22 cellular contexts compared by ENCODE assay signal in the genomic region with DNA sequence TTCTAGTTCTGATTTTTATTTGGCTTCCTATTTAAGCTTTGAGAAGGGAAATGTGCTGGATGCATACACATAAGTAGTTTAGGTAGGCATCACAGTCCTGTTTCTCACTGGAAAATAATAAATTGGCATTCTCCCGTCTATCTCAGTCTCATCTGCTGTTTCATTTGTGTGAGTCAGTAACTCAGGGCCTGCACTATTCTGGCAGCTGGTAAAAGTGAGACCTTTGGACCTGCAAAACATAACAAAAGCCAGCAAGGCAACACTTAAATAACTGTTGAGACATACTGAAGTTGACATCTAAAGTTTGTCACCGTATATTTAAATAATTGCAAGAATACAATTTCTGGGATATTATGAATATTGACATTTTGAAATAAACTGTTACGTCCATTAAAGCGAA. TPM values are rescaled to one million over a fixed set of nuclear protein-coding genes. Genes with fewer than 3 reads are reported as not detected.
DNase-seq lines count a peak whose midpoint lies in the region; ATAC-seq, FAIRE-seq and TF ChIP-seq lines count a peak whose summit lies in the region.
"Had no signal": no experiment of that assay in that cellular context is flagged by ENCODE, and none has a peak within 500 bp of the region (broad histone marks: within the 10 kb centered on the region; RNA-seq: fewer than 3 reads in every experiment).

No MANE protein-coding gene starts in this region.

- FAIRE-seq in kidney (lab: Jason Lieb, UNC): peak; percentile 65
- no peak for FAIRE-seq in small intestine (lab: Jason Lieb, UNC)
- FAIRE-seq: D721Med, G401.6, GM12891, GM18507, HTR-8/SVneo had no signal

- H3K4me1 ChIP-seq in kidney (ENCODE audit: control insufficient read depth in 1 of 2, insufficient read depth in 1 of 2, low read depth in 1 of 2, low read length in 2 of 2) (no peaks in the 10 kb centered on the region), liver (ENCODE audit: control insufficient read depth in 4 of 4, insufficient read depth in 4 of 4, low read length in 3 of 4) (peaks cover 0 to 6% (median 0%) of the 10 kb centered on the region in 4 donors), small intestine (ENCODE audit: control insufficient read depth in 2 of 2, insufficient read depth in 1 of 2, low read depth in 1 of 2, low read length in 1 of 2) (no peaks in the 10 kb centered on the region)
- H3K4me1 ChIP-seq: A549, Caco-2 had no signal

- H3K36me3 ChIP-seq in kidney (ENCODE audit: control insufficient read depth in 1 of 2, insufficient read depth in 2 of 2, low read length in 2 of 2) (no peaks in the 10 kb centered on the region), liver (ENCODE audit: control insufficient read depth in 4 of 4, insufficient read depth in 3 of 4, low read depth in 1 of 4, low read length in 3 of 4) (no peaks in the 10 kb centered on the region), small intestine (ENCODE audit: control insufficient read depth in 2 of 2, insufficient read depth in 2 of 2, low read length in 2 of 2) (no peaks in the 10 kb centered on the region)

- intact Hi-C loops in kidney (cut with DNase I): no loop called here

- H3K4me3 ChIP-seq in kidney (ENCODE audit: low read length in 2 of 2): no peak overlapping the region
- H3K4me3 ChIP-seq in liver (ENCODE audit: low read depth in 1 of 3, low read length in 3 of 3): no peak overlapping the region
- no peak overlapping the region for H3K4me3 ChIP-seq in small intestine (ENCODE audit: low read depth in 1 of 2, low read length in 2 of 2)
- H3K4me3 ChIP-seq: A549 had no signal

- H3K27me3 ChIP-seq in liver (ENCODE audit: control insufficient read depth in 4 of 4, insufficient read depth in 4 of 4, low read length in 3 of 4): no peaks in the 10 kb centered on the region
- H3K27me3 ChIP-seq in small intestine (ENCODE audit: control insufficient read depth in 2 of 2, insufficient read depth in 2 of 2, low read length in 2 of 2): no peaks in the 10 kb centered on the region

- WGBS in liver: 47% methylated on average over 4 of the region's 4 CpGs
- 33 to 74% (median 55%) methylated on average over 4 of the region's 4 CpGs for WGBS in small intestine, 3 donors

- no peak for ATAC-seq in GM18502 (IDR thresholded peaks at IDR 0.05; ENCODE audit: poor library complexity, unreplicated experiment)
- ATAC-seq: A549, HCT116 had no signal

- H3K27ac ChIP-seq in kidney (ENCODE audit: low read depth in 2 of 2, low read length in 2 of 2) (no peak overlapping the region), liver (ENCODE audit: low read depth in 1 of 2, low read length in 2 of 2) (peak overlapping the region in 1 of 2 donors; percentile 73), small intestine (ENCODE audit: low read depth in 1 of 2, low read length in 1 of 2) (no peak overlapping the region)
- H3K27ac ChIP-seq: 22Rv1, A549, C4-2B had no signal

- peak; percentile 5 for DNase-seq in SW480 (ENCODE audit: low spot score)
- DNase-seq in kidney: no peak
- DNase-seq in small intestine: peak; percentile 30
- no peak for DNase-seq in GM19238 (ENCODE audit: insufficient read length, low spot score)
- DNase-seq in T-helper 9 cell: no peak
- DNase-seq: AML-193; Caco-2; CD4-positive, alpha-beta T cell; GOT3; H7; HFFc6 had no signal

- H3K9me3 ChIP-seq in kidney (ENCODE audit: control insufficient read depth in 1 of 2, low read length in 2 of 2): no peaks in the 10 kb centered on the region
- H3K9me3 ChIP-seq in liver (ENCODE audit: control insufficient read depth in 4 of 4, low read length in 3 of 4): no peaks in the 10 kb centered on the region
- no peaks in the 10 kb centered on the region for H3K9me3 ChIP-seq in small intestine (ENCODE audit: control insufficient read depth, low read depth)
- H3K9me3 ChIP-seq: A549, Caco-2 had no signal

- TF ChIP-seq RAD21 in liver (IDR thresholded peaks at IDR 0.05): peak in 1 of 2 donors; percentile 24

- H3K9ac ChIP-seq in kidney (ENCODE audit: low read length in 2 of 2): no peak overlapping the region
- no peak overlapping the region for H3K9ac ChIP-seq in liver (ENCODE audit: low read depth in 1 of 2, low read length in 2 of 2)

- TF ChIP-seq CTCF in kidney (IDR thresholded peaks at IDR 0.05; ENCODE audit: borderline replicate concordance, extremely low read depth, insufficient read depth) (no peak), liver (IDR thresholded peaks at IDR 0.05; ENCODE audit: low read depth, low read length, missing input control) (no peak)

TF ChIP-seq in liver, 16 proteins besides CTCF, POLR2A, EP300 and RAD21:
- TF ChIP-seq, protein P1, sequence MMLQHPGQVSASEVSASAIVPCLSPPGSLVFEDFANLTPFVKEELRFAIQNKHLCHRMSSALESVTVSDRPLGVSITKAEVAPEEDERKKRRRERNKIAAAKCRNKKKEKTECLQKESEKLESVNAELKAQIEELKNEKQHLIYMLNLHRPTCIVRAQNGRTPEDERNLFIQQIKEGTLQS (IDR thresholded peaks at IDR 0.05): no peak
- TF ChIP-seq, protein P2, sequence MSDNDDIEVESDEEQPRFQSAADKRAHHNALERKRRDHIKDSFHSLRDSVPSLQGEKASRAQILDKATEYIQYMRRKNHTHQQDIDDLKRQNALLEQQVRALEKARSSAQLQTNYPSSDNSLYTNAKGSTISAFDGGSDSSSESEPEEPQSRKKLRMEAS (IDR thresholded peaks at IDR 0.05): no peak
- TF ChIP-seq TAF1 (conservative IDR thresholded peaks at IDR 0.05) (no peak), NR2F2 (IDR thresholded peaks at IDR 0.05) (no peak), SP1 (IDR thresholded peaks at IDR 0.05) (peak; percentile 73), HNF4G (IDR thresholded peaks at IDR 0.05) (peak; percentile 69), FOXA1 (IDR thresholded peaks at IDR 0.05) (no peak), JUND (IDR thresholded peaks at IDR 0.05) (peak in 1 of 2 donors; percentile 42), FOXA2 (IDR thresholded peaks at IDR 0.05) (no peak), GABPA (IDR thresholded peaks at IDR 0.05 in 1 of 2, conservative IDR thresholded peaks at IDR 0.05 in 1 of 2) (no peak), HNF4A (conservative IDR thresholded peaks at IDR 0.05) (peak; percentile 82 to 83), RXRA (IDR thresholded peaks at IDR 0.05) (peak in 1 of 2 donors; percentile 31), EGR1 (IDR thresholded peaks at IDR 0.05; ENCODE audit: low read depth in 2 of 2) (no peak), YY1 (IDR thresholded peaks at IDR 0.05) (no peak)
- TF ChIP-seq, protein P3, sequence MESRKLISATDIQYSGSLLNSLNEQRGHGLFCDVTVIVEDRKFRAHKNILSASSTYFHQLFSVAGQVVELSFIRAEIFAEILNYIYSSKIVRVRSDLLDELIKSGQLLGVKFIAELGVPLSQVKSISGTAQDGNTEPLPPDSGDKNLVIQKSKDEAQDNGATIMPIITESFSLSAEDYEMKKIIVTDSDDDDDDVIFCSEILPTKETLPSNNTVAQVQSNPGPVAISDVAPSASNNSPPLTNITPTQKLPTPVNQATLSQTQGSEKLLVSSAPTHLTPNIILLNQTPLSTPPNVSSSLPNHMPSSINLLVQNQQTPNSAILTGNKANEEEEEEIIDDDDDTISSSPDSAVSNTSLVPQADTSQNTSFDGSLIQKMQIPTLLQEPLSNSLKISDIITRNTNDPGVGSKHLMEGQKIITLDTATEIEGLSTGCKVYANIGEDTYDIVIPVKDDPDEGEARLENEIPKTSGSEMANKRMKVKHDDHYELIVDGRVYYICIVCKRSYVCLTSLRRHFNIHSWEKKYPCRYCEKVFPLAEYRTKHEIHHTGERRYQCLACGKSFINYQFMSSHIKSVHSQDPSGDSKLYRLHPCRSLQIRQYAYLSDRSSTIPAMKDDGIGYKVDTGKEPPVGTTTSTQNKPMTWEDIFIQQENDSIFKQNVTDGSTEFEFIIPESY (IDR thresholded peaks at IDR 0.05): no peak
- TF ChIP-seq, protein P4, sequence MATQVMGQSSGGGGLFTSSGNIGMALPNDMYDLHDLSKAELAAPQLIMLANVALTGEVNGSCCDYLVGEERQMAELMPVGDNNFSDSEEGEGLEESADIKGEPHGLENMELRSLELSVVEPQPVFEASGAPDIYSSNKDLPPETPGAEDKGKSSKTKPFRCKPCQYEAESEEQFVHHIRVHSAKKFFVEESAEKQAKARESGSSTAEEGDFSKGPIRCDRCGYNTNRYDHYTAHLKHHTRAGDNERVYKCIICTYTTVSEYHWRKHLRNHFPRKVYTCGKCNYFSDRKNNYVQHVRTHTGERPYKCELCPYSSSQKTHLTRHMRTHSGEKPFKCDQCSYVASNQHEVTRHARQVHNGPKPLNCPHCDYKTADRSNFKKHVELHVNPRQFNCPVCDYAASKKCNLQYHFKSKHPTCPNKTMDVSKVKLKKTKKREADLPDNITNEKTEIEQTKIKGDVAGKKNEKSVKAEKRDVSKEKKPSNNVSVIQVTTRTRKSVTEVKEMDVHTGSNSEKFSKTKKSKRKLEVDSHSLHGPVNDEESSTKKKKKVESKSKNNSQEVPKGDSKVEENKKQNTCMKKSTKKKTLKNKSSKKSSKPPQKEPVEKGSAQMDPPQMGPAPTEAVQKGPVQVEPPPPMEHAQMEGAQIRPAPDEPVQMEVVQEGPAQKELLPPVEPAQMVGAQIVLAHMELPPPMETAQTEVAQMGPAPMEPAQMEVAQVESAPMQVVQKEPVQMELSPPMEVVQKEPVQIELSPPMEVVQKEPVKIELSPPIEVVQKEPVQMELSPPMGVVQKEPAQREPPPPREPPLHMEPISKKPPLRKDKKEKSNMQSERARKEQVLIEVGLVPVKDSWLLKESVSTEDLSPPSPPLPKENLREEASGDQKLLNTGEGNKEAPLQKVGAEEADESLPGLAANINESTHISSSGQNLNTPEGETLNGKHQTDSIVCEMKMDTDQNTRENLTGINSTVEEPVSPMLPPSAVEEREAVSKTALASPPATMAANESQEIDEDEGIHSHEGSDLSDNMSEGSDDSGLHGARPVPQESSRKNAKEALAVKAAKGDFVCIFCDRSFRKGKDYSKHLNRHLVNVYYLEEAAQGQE (IDR thresholded peaks at IDR 0.05): no peak
TF ChIP-seq in liver: peak in this region for 5.

RNA-seq across cellular contexts. Expression of a gene that starts 8.6 kb away (rescaled TPM):
- total RNA-seq in kidney: 31.9 TPM
- 16.4 TPM for polyA plus RNA-seq in kidney (ENCODE audit: insufficient read depth, low read depth, low replicate concordance)
- total RNA-seq in liver: 10 to 100 TPM; 10.0 to 11.9 TPM
- polyA plus RNA-seq in liver: 1 to 10 TPM; 7.9 to 8.2 TPM
- 10 to 100 TPM in 1 of 3 donors, 1 to 10 TPM in 2; 7.4 to 11.7 (median 9.7) TPM for polyA plus RNA-seq in small intestine

Comparison
In these comparisons a context has a peak if more than half of its experiments do, and no peak if none do; other contexts are left out.
1. DNase-seq: peak in SW480 (single experiment) and small intestine (single experiment); none in kidney (single experiment), GM19238 (single experiment) and T-helper 9 cell (single experiment).